24 cellular contexts compared by ENCODE assay signal in genomic region chr9:86557918-86558317, GRCh38.
"Had no signal": no experiment of that assay in that cellular context is flagged by ENCODE, and none has a peak within 500 bp of the region (broad histone marks: within the 10 kb centered on the region; RNA-seq: fewer than 3 reads in every experiment).

No MANE protein-coding gene starts in this region.

- DNase-seq: activated CD4-positive, alpha-beta memory T cell treated with anti-CD3 and anti-CD28 coated beads, Interleukin-2, amount 10 ng/mL, durations not matched to agents 7 days and 5 days; activated CD4-positive, alpha-beta T cell treated with anti-CD3 and anti-CD28 coated beads for 36 hours; activated CD4-positive, alpha-beta T cell treated with anti-CD3 and anti-CD28 coated beads, Interleukin-2, amount 50 U/mL, for 1 hour; activated gamma-delta T cell treated with Interleukin-2 at 50 U/mL for 16 hours; activated naive CD4-positive, alpha-beta T cell treated with anti-CD3 and anti-CD28 coated beads, Interleukin-2, amount 10 ng/mL, durations not matched to agents 7 days and 5 days; activated naive CD8-positive, alpha-beta T cell treated with anti-CD3 and anti-CD28 coated beads for 36 hours; activated T-cell treated with anti-CD3 and anti-CD28 coated beads for 4 hours; activated T-cell treated with anti-CD3 and anti-CD28 coated beads, Interleukin-2, amount 50 U/mL, for 72 hours; MV-4-11; NCI-H1092 treated with DMSO at 0.1 percent for 48 hours; NCI-H1417 treated with DMSO at 0.1 percent for 48 hours; NCI-H1694; NCI-H2029; NCI-H2107; NCI-H2171 treated with DMSO at 0.1 percent for 48 hours; NCI-H345; NCI-H510A; NCI-H526 treated with DMSO at 0.1 percent for 48 hours; PC-3; SHP77 treated with DMSO at 0.1 percent for 48 hours; T-helper 1 cell; WERI-Rb-1 had no signal

- H3K36me3 ChIP-seq: MG63, WERI-Rb-1 had no signal

- H3K27me3 ChIP-seq: MG63 had no signal

- H3K27ac ChIP-seq: KMS-11, WERI-Rb-1 had no signal

- H3K4me2 ChIP-seq: KMS-11 had no signal

- H3K4me3 ChIP-seq: MG63 had no signal
